In genomic region chr1:109197163-109198042, GRCh38 we compare ENCODE assay signal across 10 cellular contexts. TPM values are rescaled to one million over a fixed set of nuclear protein-coding genes. Genes with fewer than 3 reads are reported as not detected.
DNase-seq lines count a peak whose midpoint lies in the region; ATAC-seq, FAIRE-seq and TF ChIP-seq lines count a peak whose summit lies in the region.
"Had no signal": no experiment of that assay in that cellular context is flagged by ENCODE, and none has a peak within 500 bp of the region (broad histone marks: within the 10 kb centered on the region; RNA-seq: fewer than 3 reads in every experiment).

No MANE protein-coding gene starts in this region.

- no peak overlapping the region for H3K9ac ChIP-seq in H1 (replicated peaks in 1 of 4; ENCODE audit: extremely low read depth in 1 of 4, low read depth in 3 of 4, low read length in 3 of 4)

- peak overlapping the region; percentile 77 for H2BK15ac ChIP-seq in H1 (ENCODE audit: low read length)

- H2BK120ac ChIP-seq in H1 (replicated peaks; ENCODE audit: low read depth, low read length) = no peak overlapping the region

- POLR2A ChIA-PET in BJ (lab: Charles Lee) = interaction anchor here (0.6 kb wide), 2 partner anchors 16 to 122 kb away, joined by 3 to 4 read pairs; partner anchors contain the start of genes SARS1 and TAF13
- POLR2A ChIA-PET in H1 (lab: Charles Lee; ENCODE audit: partially characterized antibody) = interaction anchor here (1.1 to 3.2 kb wide), 4 partner anchors 17 to 294 kb away, joined by 3 to 18 read pairs (median 8); partner anchors contain the start of genes CELSR2 and SARS1

- H4K5ac ChIP-seq in H1 (ENCODE audit: insufficient read length, low read depth, low read length) = no peak overlapping the region

- no peak overlapping the region for H2AK5ac ChIP-seq in H1 (ENCODE audit: low read depth, low read length)

- H4K91ac ChIP-seq in H1 (replicated peaks; ENCODE audit: insufficient read length, low read length) = no peak overlapping the region

- H4K8ac ChIP-seq in H1 (ENCODE audit: extremely low read depth, insufficient read depth, low read length) = peak overlapping the region; percentile 29; the same call in 1 of the 2 replicates

- no peak overlapping the region for H2BK12ac ChIP-seq in H1 (ENCODE audit: low read depth, low read length)

- no peaks in the 10 kb centered on the region for H3K23me2 ChIP-seq in H1 (ENCODE audit: low read depth, low read length)

- WGBS in H1 (ENCODE audit: extremely low coverage in 1 of 2, insufficient coverage in 1 of 2, insufficient read length in 1 of 2, insufficient replicate concordance in 2 of 2, low coverage in 1 of 2, low lambda C conversion rate in 2 of 2, missing lambda C conversion rate in 1 of 2), 2 experiments = 71% methylated on average over 10 of the region's 10 CpGs; no CpG with 5 or more reads in 1 of the 2 experiments

- DNase-seq in BJ (ENCODE audit: low read depth) (peak; percentile 96), M059J (ENCODE audit: low read depth) (peak; percentile 100), H1 (ENCODE audit: low read depth in 1 of 2, low spot score in 2 of 2) (peak in 1 of 2 experiments; percentile 46), myocyte (ENCODE audit: low read depth) (peak; percentile 83), Kasumi-1 (lab: John Stamatoyannopoulos, UW) (no peak)
- DNase-seq: NCI-H2107 had no signal

- CTCF ChIA-PET in BJ (lab: Yijun Ruan, JAX) (interaction anchor here (0.6 to 5.4 kb wide), 11 partner anchors 11 to 389 kb away, joined by 3 to 48 read pairs (median 4); partner anchors contain the start of gene SARS1), H1 (lab: Charles Lee; ENCODE audit: partially characterized antibody) (interaction anchor here (0.7 to 32.0 kb wide), 14 partner anchors 9 to 870 kb away, joined by 3 to 651 read pairs (median 4); partner anchors contain the start of genes CELSR2 and SARS1)

- no peak overlapping the region for H3K4ac ChIP-seq in H1 (replicated peaks; ENCODE audit: insufficient read length, low read depth, low read length)

- FAIRE-seq in H1 (lab: Jason Lieb, UNC) = no peak

- H2BK5ac ChIP-seq in H1 (ENCODE audit: low read depth, low read length) = no peak overlapping the region

- H3K23ac ChIP-seq in H1 (ENCODE audit: insufficient read length) = no peak overlapping the region

- H3K4me2 ChIP-seq in H1 (ENCODE audit: insufficient read depth in 1 of 2, low read depth in 2 of 2, low read length in 2 of 2) = no peak overlapping the region

- no peak for TF ChIP-seq RAD21 in H1 (IDR thresholded peaks at IDR 0.05 in 1 of 2, conservative IDR thresholded peaks at IDR 0.05 in 1 of 2; ENCODE audit: low read depth in 2 of 2, low read length in 2 of 2)

- no peak overlapping the region for H3K56ac ChIP-seq in H1 (replicated peaks; ENCODE audit: insufficient read length, low read depth, low read length)

- no peak overlapping the region for H3K18ac ChIP-seq in H1 (ENCODE audit: extremely low read depth, low read length)

- no peak overlapping the region for H3K27ac ChIP-seq in H1 (ENCODE audit: low read depth, low read length)

- 0 out of 2 replicates have a peak overlapping the region, but pooled peaks have one; percentile 3 for H2AFZ ChIP-seq in H1 (ENCODE audit: low read length)

- TF ChIP-seq POLR2A in H1 (IDR thresholded peaks at IDR 0.05; ENCODE audit: control extremely low read depth in 1 of 2, low read depth in 2 of 2, low read length in 2 of 2) = no peak

- H3K9me3 ChIP-seq in H1 (ENCODE audit: insufficient read depth in 2 of 2, low read depth in 1 of 2, low read length in 1 of 2) = no peaks in the 10 kb centered on the region

- H3K4me1 ChIP-seq in H1 (replicated peaks in 1 of 4; ENCODE audit: control insufficient read depth in 3 of 4, insufficient read depth in 4 of 4, low read length in 3 of 4) = peaks cover 0 to 4% (median 1%) of the 10 kb centered on the region in 4 experiments; a peak in 1 of 7 replicates

- H3K27me3 ChIP-seq in BJ (ENCODE audit: control insufficient read depth, insufficient read depth, low read length) (no peaks in the 10 kb centered on the region), H1 (replicated peaks in 1 of 4; ENCODE audit: control insufficient read depth in 3 of 4, extremely low read depth in 1 of 4, insufficient read depth in 3 of 4, low read length in 3 of 4) (no peaks in the 10 kb centered on the region)
- H3K27me3 ChIP-seq: dorsolateral prefrontal cortex had no signal

- no peaks in the 10 kb centered on the region for H3K79me2 ChIP-seq in H1 (ENCODE audit: control insufficient read depth in 1 of 2, insufficient read depth in 2 of 2, low read length in 2 of 2)

- ATAC-seq in HG03175 (IDR thresholded peaks at IDR 0.05; ENCODE audit: unreplicated experiment) (no peak), GM21528 (IDR thresholded peaks at IDR 0.05; ENCODE audit: low FRiP score, unreplicated experiment) (no peak), HG02759 (IDR thresholded peaks at IDR 0.05; ENCODE audit: unreplicated experiment) (no peak)

- 0 out of 2 replicates have a peak overlapping the region, but pooled peaks have one; percentile 43 for H2BK20ac ChIP-seq in H1 (ENCODE audit: low read length)

- TF ChIP-seq EP300 in H1 (IDR thresholded peaks at IDR 0.05; ENCODE audit: borderline replicate concordance in 1 of 2, low read depth in 2 of 2, low read length in 2 of 2) = no peak

- H3K36me3 ChIP-seq in BJ (ENCODE audit: control insufficient read depth, insufficient read depth, low read length) (no peaks in the 10 kb centered on the region), H1 (ENCODE audit: control insufficient read depth in 2 of 4, insufficient read depth in 4 of 4, low read length in 3 of 4) (no peaks in the 10 kb centered on the region)

- no peaks in the 10 kb centered on the region for H4K20me1 ChIP-seq in H1 (replicated peaks in 1 of 2; ENCODE audit: control insufficient read depth in 1 of 2, insufficient read depth in 2 of 2, low read length in 2 of 2)

- TF ChIP-seq CTCF in BJ (IDR thresholded peaks at IDR 0.05; ENCODE audit: insufficient read depth, low read depth, low read length) (no peak), H1 (IDR thresholded peaks at IDR 0.05; ENCODE audit: control extremely low read depth in 1 of 3, insufficient read depth in 1 of 3, low read depth in 1 of 3, low read length in 3 of 3) (no peak)

- no peak overlapping the region for H3K14ac ChIP-seq in H1 (ENCODE audit: insufficient read length)

- no peak overlapping the region for H3K4me3 ChIP-seq in BJ (ENCODE audit: low read depth, low read length)
- H3K4me3 ChIP-seq in H1 (ENCODE audit: extremely low read depth in 1 of 4, insufficient read depth in 2 of 4, low read depth in 3 of 4, low read length in 4 of 4) = no peak overlapping the region
- H3K4me3 ChIP-seq: dorsolateral prefrontal cortex had no signal

- no peaks in the 10 kb centered on the region for H3K79me1 ChIP-seq in H1 (ENCODE audit: low read depth, low read length)

TF ChIP-seq in H1, 55 proteins besides CTCF, POLR2A, EP300 and RAD21 (continues in another document):
- no peak for TF ChIP-seq CHD1 (IDR thresholded peaks at IDR 0.05; ENCODE audit: low read depth, low read length)
- no peak for TF ChIP-seq CTBP2 (IDR thresholded peaks at IDR 0.05; ENCODE audit: borderline replicate concordance, insufficient read depth, insufficient read length, low read length)
- no peak for TF ChIP-seq BRCA1 (IDR thresholded peaks at IDR 0.05; ENCODE audit: low read depth, low read length)
- TF ChIP-seq NRF1 (IDR thresholded peaks at IDR 0.05; ENCODE audit: low read depth, low read length) = no peak
- no peak for TF ChIP-seq CHD2 (IDR thresholded peaks at IDR 0.05; ENCODE audit: low read length)
- no peak for TF ChIP-seq TCF12 (IDR thresholded peaks at IDR 0.05; ENCODE audit: low read depth, low read length)
- no peak for TF ChIP-seq RBBP5 (IDR thresholded peaks at IDR 0.05; ENCODE audit: borderline replicate concordance, low read depth, low read length)
- no peak for TF ChIP-seq CBX8 (IDR thresholded peaks at IDR 0.05; ENCODE audit: borderline replicate concordance, low read depth, low read length)
- TF ChIP-seq ASH2L (IDR thresholded peaks at IDR 0.05; ENCODE audit: low read length) = no peak
- TF ChIP-seq CREB1 (IDR thresholded peaks at IDR 0.05) = no peak
- no peak for TF ChIP-seq YY1 (IDR thresholded peaks at IDR 0.05; ENCODE audit: low read depth, low read length)

RNA-seq across cellular contexts. Expression of gene SARS1, which starts 16.3 kb away (rescaled TPM):
- polyA plus RNA-seq in BJ (2011; rRNA removed) = 411 and 428 TPM in 2 replicates
- polyA minus RNA-seq in BJ (2011; rRNA and poly(A)+ RNA removed) = 167 and 215 TPM in 2 replicates
- total RNA-seq in M059J (2014; rRNA removed; shearing (Covaris generic)) = 110 and 149 TPM in 2 replicates
- 136 and 146 TPM in 2 replicates for total RNA-seq in H1 (2021; fragmentation: NEBNext Ultra II Directional; extraction: Animal tissue kit (Norgen Biotek cat#: 25700))
- 83.1 and 97.1 TPM in 2 replicates for polyA plus RNA-seq in H1 (2011; rRNA removed)
- polyA plus RNA-seq in H1 (2011; cell fraction: cytosol; rRNA removed) = 145 TPM
- polyA plus RNA-seq in H1 (2011; cell fraction: nucleus; rRNA removed) = 134 TPM
- 150 to 162 TPM (median 155 TPM) in 4 replicates for polyA plus RNA-seq in H1 (2012, experiment 1 of 2)
- polyA plus RNA-seq in H1 (2012, experiment 2 of 2) = 71.7 TPM
- polyA plus RNA-seq in H1 (2013, experiment 1 of 2) = 89.1 TPM
- polyA plus RNA-seq in H1 (2013, experiment 2 of 2) = 87.4 TPM
- polyA minus RNA-seq in H1 (2011; rRNA and poly(A)+ RNA removed) = 87.1 and 97.9 TPM in 2 replicates
- 50.2 TPM for polyA minus RNA-seq in H1 (2011; cell fraction: cytosol; rRNA and poly(A)+ RNA removed)
- 67.5 TPM for polyA minus RNA-seq in H1 (2011; cell fraction: nucleus; rRNA and poly(A)+ RNA removed)
- 146 and 160 TPM in 2 replicates for total RNA-seq in myocyte
- 348 TPM for polyA plus RNA-seq in myocyte (2012)

RNA-seq across cellular contexts. Expression of gene CELSR2, which starts 51.9 kb away (rescaled TPM):
- 0.82 and 0.98 TPM in 2 replicates for polyA plus RNA-seq in BJ (2011; rRNA removed)
- polyA minus RNA-seq in BJ (2011; rRNA and poly(A)+ RNA removed) = 3.2 and 3.7 TPM in 2 replicates
- total RNA-seq in M059J (2014; rRNA removed; shearing (Covaris generic)) = 3.7 and 6.9 TPM in 2 replicates
- 27.7 and 28.0 TPM in 2 replicates for total RNA-seq in H1 (2021; fragmentation: NEBNext Ultra II Directional; extraction: Animal tissue kit (Norgen Biotek cat#: 25700))
- 12.0 and 25.9 TPM in 2 replicates for polyA plus RNA-seq in H1 (2011; rRNA removed)
- 12.4 TPM for polyA plus RNA-seq in H1 (2011; cell fraction: cytosol; rRNA removed)
- 59.6 TPM for polyA plus RNA-seq in H1 (2011; cell fraction: nucleus; rRNA removed)
- 15.3 to 24.5 TPM (median 21.9 TPM) in 4 replicates for polyA plus RNA-seq in H1 (2012, experiment 1 of 2)
- polyA plus RNA-seq in H1 (2012, experiment 2 of 2) = 16.0 TPM
- 19.9 TPM for polyA plus RNA-seq in H1 (2013, experiment 1 of 2)
- 16.0 TPM for polyA plus RNA-seq in H1 (2013, experiment 2 of 2)
- polyA minus RNA-seq in H1 (2011; rRNA and poly(A)+ RNA removed) = 37.3 and 50.6 TPM in 2 replicates
- 28.1 TPM for polyA minus RNA-seq in H1 (2011; cell fraction: cytosol; rRNA and poly(A)+ RNA removed)
- 39.4 TPM for polyA minus RNA-seq in H1 (2011; cell fraction: nucleus; rRNA and poly(A)+ RNA removed)
- 0.31 and 0.43 TPM in 2 replicates for total RNA-seq in myocyte
- 2.0 TPM for polyA plus RNA-seq in myocyte (2012)

Comparison
In these comparisons a context has a peak if more than half of its experiments do, and no peak if none do; other contexts are left out.
1. DNase-seq: peak in BJ (single experiment), M059J (single experiment) and myocyte (single experiment); none in Kasumi-1 (0 of 2).